ENCODE assay signal across 1 cellular context in the genomic region with DNA sequence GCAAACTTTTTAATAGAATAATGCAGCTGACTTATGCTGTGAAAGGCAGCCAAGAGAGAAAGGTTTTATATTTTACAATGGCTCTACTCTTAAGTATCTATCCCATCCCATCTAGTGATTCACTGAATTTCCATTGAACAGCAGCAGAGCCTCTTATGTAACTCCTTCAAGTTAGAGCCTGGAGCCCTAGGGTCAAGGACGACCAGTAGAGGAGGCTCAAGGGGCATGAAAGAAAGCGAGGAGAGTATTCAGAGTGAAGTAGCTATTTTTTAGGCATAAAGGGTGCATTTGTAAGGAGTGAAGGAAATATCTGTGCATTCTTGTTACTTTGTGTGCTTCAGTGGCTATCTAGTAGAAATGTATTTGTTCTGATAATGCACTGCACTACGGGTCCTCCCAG.
TF ChIP-seq lines count a peak whose summit lies in the region.

No MANE protein-coding gene starts in this region.

TF ChIP-seq in WTC11, 78 proteins besides CTCF, POLR2A, EP300 and RAD21 (continued from another document):
- TF ChIP-seq, protein P1, sequence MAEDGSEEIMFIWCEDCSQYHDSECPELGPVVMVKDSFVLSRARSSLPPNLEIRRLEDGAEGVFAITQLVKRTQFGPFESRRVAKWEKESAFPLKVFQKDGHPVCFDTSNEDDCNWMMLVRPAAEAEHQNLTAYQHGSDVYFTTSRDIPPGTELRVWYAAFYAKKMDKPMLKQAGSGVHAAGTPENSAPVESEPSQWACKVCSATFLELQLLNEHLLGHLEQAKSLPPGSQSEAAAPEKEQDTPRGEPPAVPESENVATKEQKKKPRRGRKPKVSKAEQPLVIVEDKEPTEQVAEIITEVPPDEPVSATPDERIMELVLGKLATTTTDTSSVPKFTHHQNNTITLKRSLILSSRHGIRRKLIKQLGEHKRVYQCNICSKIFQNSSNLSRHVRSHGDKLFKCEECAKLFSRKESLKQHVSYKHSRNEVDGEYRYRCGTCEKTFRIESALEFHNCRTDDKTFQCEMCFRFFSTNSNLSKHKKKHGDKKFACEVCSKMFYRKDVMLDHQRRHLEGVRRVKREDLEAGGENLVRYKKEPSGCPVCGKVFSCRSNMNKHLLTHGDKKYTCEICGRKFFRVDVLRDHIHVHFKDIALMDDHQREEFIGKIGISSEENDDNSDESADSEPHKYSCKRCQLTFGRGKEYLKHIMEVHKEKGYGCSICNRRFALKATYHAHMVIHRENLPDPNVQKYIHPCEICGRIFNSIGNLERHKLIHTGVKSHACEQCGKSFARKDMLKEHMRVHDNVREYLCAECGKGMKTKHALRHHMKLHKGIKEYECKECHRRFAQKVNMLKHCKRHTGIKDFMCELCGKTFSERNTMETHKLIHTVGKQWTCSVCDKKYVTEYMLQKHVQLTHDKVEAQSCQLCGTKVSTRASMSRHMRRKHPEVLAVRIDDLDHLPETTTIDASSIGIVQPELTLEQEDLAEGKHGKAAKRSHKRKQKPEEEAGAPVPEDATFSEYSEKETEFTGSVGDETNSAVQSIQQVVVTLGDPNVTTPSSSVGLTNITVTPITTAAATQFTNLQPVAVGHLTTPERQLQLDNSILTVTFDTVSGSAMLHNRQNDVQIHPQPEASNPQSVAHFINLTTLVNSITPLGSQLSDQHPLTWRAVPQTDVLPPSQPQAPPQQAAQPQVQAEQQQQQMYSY (CRISPR knock-in tag; IDR thresholded peaks at IDR 0.05), result no peak
- TF ChIP-seq, protein P2, sequence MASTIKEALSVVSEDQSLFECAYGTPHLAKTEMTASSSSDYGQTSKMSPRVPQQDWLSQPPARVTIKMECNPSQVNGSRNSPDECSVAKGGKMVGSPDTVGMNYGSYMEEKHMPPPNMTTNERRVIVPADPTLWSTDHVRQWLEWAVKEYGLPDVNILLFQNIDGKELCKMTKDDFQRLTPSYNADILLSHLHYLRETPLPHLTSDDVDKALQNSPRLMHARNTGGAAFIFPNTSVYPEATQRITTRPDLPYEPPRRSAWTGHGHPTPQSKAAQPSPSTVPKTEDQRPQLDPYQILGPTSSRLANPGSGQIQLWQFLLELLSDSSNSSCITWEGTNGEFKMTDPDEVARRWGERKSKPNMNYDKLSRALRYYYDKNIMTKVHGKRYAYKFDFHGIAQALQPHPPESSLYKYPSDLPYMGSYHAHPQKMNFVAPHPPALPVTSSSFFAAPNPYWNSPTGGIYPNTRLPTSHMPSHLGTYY (CRISPR knock-in tag; IDR thresholded peaks at IDR 0.05), result no peak
- TF ChIP-seq NR1H2 (CRISPR knock-in tag; IDR thresholded peaks at IDR 0.05) (no peak), TCF7 (CRISPR knock-in tag; IDR thresholded peaks at IDR 0.05; ENCODE audit: low read depth) (no peak)
